Comparison of ENCODE assay signal across 8 cellular contexts in the genomic region with DNA sequence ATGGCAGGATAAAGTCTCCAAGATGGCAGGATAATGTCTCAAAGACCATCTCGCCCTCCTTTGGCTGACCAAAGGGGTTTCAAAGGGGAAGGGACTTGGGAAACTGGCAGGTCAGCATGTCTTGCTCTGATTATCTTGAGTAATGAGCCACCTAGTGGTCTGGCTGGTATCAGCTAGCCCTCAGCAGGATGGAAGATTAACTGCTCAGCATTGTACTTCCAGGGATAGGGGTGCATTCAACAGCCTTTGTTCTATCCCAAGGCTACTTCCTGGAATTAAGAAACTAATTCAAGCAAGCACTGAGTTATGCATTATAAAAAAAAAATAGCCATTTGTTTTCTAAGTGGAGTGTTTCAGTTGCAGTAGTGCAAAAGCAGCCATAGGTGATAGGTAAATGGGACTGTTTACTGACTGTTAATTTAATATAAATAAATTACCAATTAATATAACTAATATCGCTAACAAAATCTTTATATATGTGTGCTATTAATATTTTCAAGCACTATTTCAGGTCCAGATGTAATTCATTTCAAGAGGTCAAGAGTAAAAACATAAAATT.
DNase-seq lines count a peak whose midpoint lies in the region; ATAC-seq and TF ChIP-seq lines count a peak whose summit lies in the region.

No MANE protein-coding gene starts in this region.

- peak; percentile 38 for DNase-seq in G401 (ENCODE audit: low spot score)
- peak; percentile 14 to 32 for DNase-seq in HL-60 (ENCODE audit: low read depth in 1 of 2, low spot score in 1 of 2)
- DNase-seq in NOMO-1 (lab: John Stamatoyannopoulos, UW; ENCODE audit: unreplicated experiment in 2 of 2), result peak; percentile 70 to 90
- DNase-seq in dorsolateral prefrontal cortex, result peak in 4 of 10 donors; percentile 12 to 50 (median 44)
- peak; percentile 29 for DNase-seq in neural crest cell (ENCODE audit: low read depth, low spot score)
- no peak for DNase-seq in effector memory CD8-positive, alpha-beta T cell
- DNase-seq in stimulated activated CD8-positive, alpha-beta memory T cell treated with anti-CD3 and anti-CD28 coated beads, Interleukin-4, amount 100 ng/mL, for 48 hours, result no peak
- DNase-seq in stimulated activated CD4-positive, alpha-beta T cell treated with anti-CD3 and anti-CD28 coated beads, Interleukin-4, amount 100 ng/mL, for 1 hour, result no peak

- no peak overlapping the region for H3K4me3 ChIP-seq in HL-60 (replicated peaks; ENCODE audit: insufficient read depth, low read length)
- H3K4me3 ChIP-seq in dorsolateral prefrontal cortex, result peak overlapping the region in 58 of 59 donors; percentile 12 to 66 (median 43)

- no peak for ATAC-seq in effector memory CD8-positive, alpha-beta T cell (replicated peaks)

- no peaks in the 10 kb centered on the region for H3K9me3 Mint-ChIP-seq in neural crest cell
- H3K9me3 Mint-ChIP-seq in effector memory CD8-positive, alpha-beta T cell, result peaks cover 2 to 4% of the 10 kb centered on the region in 2 donors

- no peaks in the 10 kb centered on the region for H3K4me1 Mint-ChIP-seq in neural crest cell
- H3K4me1 Mint-ChIP-seq in effector memory CD8-positive, alpha-beta T cell (ENCODE audit: low read depth in 2 of 2), result no peaks in the 10 kb centered on the region

- intact Hi-C loops in dorsolateral prefrontal cortex (cut with DNase I), result loop anchor here in 1 of 2 donors (10.0 kb wide), 1 partner anchor 1848 kb away; no protein-coding TSS in a partner anchor

- no peaks in the 10 kb centered on the region for H3K27me3 Mint-ChIP-seq in neural crest cell (ENCODE audit: low read depth)
- no peaks in the 10 kb centered on the region for H3K27me3 Mint-ChIP-seq in effector memory CD8-positive, alpha-beta T cell

- in situ Hi-C loops in G401 (cut with HindIII; ENCODE audit: low sequenced_read_pairs), result no loop called here

- H3K27me3 ChIP-seq in HL-60 (ENCODE audit: insufficient read depth, poor library complexity, severe bottlenecking) (no peaks in the 10 kb centered on the region), dorsolateral prefrontal cortex (no peaks in the 10 kb centered on the region)

- H3K27ac Mint-ChIP-seq in neural crest cell (ENCODE audit: unreplicated experiment), result no peak overlapping the region
- H3K27ac Mint-ChIP-seq in effector memory CD8-positive, alpha-beta T cell, result no peak overlapping the region

- H3K27ac ChIP-seq in HL-60 (replicated peaks) (no peak overlapping the region), dorsolateral prefrontal cortex (no peak overlapping the region)

- no peak overlapping the region for H3K4me3 Mint-ChIP-seq in neural crest cell
- H3K4me3 Mint-ChIP-seq in effector memory CD8-positive, alpha-beta T cell, result peak overlapping the region in 1 of 2 donors; percentile 14

- no peaks in the 10 kb centered on the region for H3K36me3 Mint-ChIP-seq in neural crest cell (ENCODE audit: low read depth)
- H3K36me3 Mint-ChIP-seq in effector memory CD8-positive, alpha-beta T cell (ENCODE audit: insufficient read depth), result no peaks in the 10 kb centered on the region

- TF ChIP-seq CTCF in HL-60 (IDR thresholded peaks at IDR 0.05; ENCODE audit: insufficient read depth, low read length), result peak; percentile 79
- TF ChIP-seq CTCF in dorsolateral prefrontal cortex (IDR thresholded peaks at IDR 0.05 in 54 of 56, conservative IDR thresholded peaks at IDR 0.05 in 2 of 56; ENCODE audit: low read depth in 1 of 56, partially characterized antibody in 56 of 56), result peak; percentile 37 to 80 (median 62)
- TF ChIP-seq CTCF in neural crest cell (conservative IDR thresholded peaks at IDR 0.05), result peak; percentile 72

Comparison
In these comparisons a context has a peak if more than half of its experiments do, and no peak if none do; other contexts are left out.
1. DNase-seq: peak in G401 (single experiment), HL-60 (2 of 2), NOMO-1 (2 of 2) and neural crest cell (single experiment); none in effector memory CD8-positive, alpha-beta T cell (0 of 3), stimulated activated CD8-positive, alpha-beta memory T cell treated with anti-CD3 and anti-CD28 coated beads, Interleukin-4, amount 100 ng/mL, for 48 hours (single experiment) and stimulated activated CD4-positive, alpha-beta T cell treated with anti-CD3 and anti-CD28 coated beads, Interleukin-4, amount 100 ng/mL, for 1 hour (single experiment).
2. Peak in every context shown above with its lines, with median percentiles within 50 percentile points of each other: CTCF ChIP-seq.